ENCODE assay signal across 8 cellular contexts in the genomic region with DNA sequence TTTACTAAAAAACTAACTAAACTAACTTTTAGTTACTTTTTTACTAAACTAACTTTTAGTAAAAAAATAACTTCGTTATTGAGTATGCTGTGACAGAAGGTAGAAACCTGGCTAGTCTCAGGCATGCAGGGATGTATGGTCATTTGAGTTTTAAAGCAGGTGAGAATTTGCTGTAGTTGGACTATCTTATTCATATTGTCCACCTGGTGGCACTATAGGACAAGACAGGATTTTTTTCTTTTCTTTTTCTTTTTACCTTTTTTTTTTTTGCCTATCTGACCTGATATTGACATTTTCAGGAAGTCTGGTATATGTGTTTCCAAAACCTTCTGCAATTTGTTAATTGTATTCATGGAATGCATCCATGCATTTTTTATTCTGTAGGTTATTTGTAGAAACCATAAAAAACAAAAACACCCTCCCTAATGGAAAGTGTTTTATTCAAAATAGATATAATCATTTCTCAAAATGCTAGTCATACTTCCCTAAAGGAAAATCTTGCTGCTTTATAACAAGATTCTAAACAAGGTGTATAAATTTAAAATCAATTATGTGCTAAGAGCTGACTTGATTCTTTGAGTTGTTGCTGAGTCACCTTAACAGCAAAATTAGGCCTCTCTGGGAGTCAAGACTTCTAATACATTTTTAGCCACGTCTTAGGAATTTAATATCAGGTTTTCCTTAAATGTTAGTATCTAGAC.
DNase-seq lines count a peak whose midpoint lies in the region; ATAC-seq, FAIRE-seq and TF ChIP-seq lines count a peak whose summit lies in the region.

No MANE protein-coding gene starts in this region.

- DNase-seq in DMS53 (lab: John Stamatoyannopoulos, UW) = peak; percentile 87
- peak; percentile 38 for DNase-seq in NCI-H446 treated with DMSO at 0.1 percent for 48 hours (lab: John Stamatoyannopoulos, UW)
- no peak for DNase-seq in smooth muscle cell (lab: John Stamatoyannopoulos, UW; ENCODE audit: unreplicated experiment)
- DNase-seq in activated CD8-positive, alpha-beta memory T cell treated with anti-CD3 and anti-CD28 coated beads for 24 hours = no peak

- TF ChIP-seq CTCF in smooth muscle cell (IDR thresholded peaks at IDR 0.05; ENCODE audit: borderline replicate concordance, insufficient read depth, poor library complexity, severe bottlenecking) = peak; percentile 63

- no peak overlapping the region for H3K4me2 ChIP-seq in smooth muscle cell

- H3K36me3 ChIP-seq in smooth muscle cell (ENCODE audit: low read depth) = no peaks in the 10 kb centered on the region

- H4K20me1 ChIP-seq in smooth muscle cell (ENCODE audit: low read depth) = no peaks in the 10 kb centered on the region

- no peak overlapping the region for H3K9ac ChIP-seq in smooth muscle cell (ENCODE audit: low read depth)

- H3K79me2 ChIP-seq in smooth muscle cell (ENCODE audit: low read depth) = no peaks in the 10 kb centered on the region

- H3K27ac ChIP-seq in smooth muscle cell (ENCODE audit: low read depth) = no peak overlapping the region

- ATAC-seq in HG02610 (IDR thresholded peaks at IDR 0.05; ENCODE audit: unreplicated experiment) = peak; percentile 50
- ATAC-seq in HG02938 (IDR thresholded peaks at IDR 0.05; ENCODE audit: unreplicated experiment) = no peak
- ATAC-seq in GM21717 (IDR thresholded peaks at IDR 0.05; ENCODE audit: unreplicated experiment) = no peak

- H3F3A ChIP-seq in smooth muscle cell (ENCODE audit: low read depth) = no peaks in the 10 kb centered on the region

- no peaks in the 10 kb centered on the region for H3K4me1 ChIP-seq in smooth muscle cell (ENCODE audit: low read depth)

- no peak overlapping the region for H2AFZ ChIP-seq in smooth muscle cell (ENCODE audit: low read depth)

- peak; percentile 91 for FAIRE-seq in endometrium (lab: Jason Lieb, UNC)

- no peak overlapping the region for H3K4me3 ChIP-seq in smooth muscle cell

- H3K9me3 ChIP-seq in smooth muscle cell (replicated peaks; ENCODE audit: low read depth) = no peaks in the 10 kb centered on the region

- 45% methylated on average over 2 of the region's 2 CpGs for WGBS in smooth muscle cell (ENCODE audit: low lambda C conversion rate)

- no peaks in the 10 kb centered on the region for H3K27me3 ChIP-seq in smooth muscle cell (ENCODE audit: low read depth)

Comparison
In these comparisons a context has a peak if more than half of its experiments do, and no peak if none do; other contexts are left out.
1. DNase-seq: peak in DMS53 (single experiment) and NCI-H446 treated with DMSO at 0.1 percent for 48 hours (single experiment); none in smooth muscle cell (single experiment) and activated CD8-positive, alpha-beta memory T cell treated with anti-CD3 and anti-CD28 coated beads for 24 hours (single experiment).